8 cellular contexts compared by ENCODE assay signal in the genomic region with DNA sequence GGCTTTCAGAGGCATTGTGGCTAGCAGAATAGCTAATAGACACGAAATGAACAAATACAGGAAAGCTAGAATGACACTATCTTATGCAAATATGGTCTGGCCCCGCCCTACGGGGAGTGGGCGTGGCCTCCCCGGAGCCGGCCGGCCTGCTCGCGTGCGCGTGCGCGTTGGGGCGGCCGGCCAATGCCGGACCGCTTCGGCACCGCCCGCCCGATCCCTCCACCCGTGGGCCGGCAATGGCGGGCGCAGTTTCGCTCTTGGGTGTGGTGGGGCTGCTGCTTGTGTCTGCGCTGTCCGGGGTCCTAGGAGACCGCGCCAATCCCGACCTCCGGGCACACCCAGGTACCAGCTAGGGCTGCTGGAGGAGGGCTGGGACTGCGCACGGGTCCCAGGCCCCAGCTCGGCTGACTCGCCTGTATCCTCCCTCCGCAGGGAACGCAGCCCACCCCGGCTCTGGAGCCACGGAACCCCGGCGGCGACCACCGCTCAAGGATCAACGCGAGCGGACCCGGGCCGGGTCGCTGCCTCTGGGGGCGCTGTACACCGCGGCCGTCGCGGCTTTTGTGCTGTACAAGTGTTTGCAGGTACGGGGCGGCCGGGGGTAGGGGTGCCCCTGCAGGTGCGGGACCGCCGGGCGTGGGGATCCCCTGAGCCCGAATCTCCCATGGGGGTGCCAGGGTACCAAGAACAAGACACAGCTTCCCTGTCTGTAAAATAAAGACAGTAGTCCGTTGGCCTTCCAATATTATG.
DNase-seq lines count a peak whose midpoint lies in the region; ATAC-seq and TF ChIP-seq lines count a peak whose summit lies in the region.

A gene with protein sequence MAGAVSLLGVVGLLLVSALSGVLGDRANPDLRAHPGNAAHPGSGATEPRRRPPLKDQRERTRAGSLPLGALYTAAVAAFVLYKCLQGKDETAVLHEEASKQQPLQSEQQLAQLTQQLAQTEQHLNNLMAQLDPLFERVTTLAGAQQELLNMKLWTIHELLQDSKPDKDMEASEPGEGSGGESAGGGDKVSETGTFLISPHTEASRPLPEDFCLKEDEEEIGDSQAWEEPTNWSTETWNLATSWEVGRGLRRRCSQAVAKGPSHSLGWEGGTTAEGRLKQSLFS (plus strand): TSS at position 149 of the 750 bp plus-strand sequence. CDS start 88 bp downstream, at position 237.

- CTCF ChIA-PET in AG04449 (lab: Yijun Ruan, JAX): interaction anchor here (0.5 to 11.9 kb wide), 29 partner anchors 8 to 156 kb away, joined by 3 to 148 read pairs (median 3); a partner anchor contains a TSS

- POLR2A ChIA-PET in AG04449 (lab: Yijun Ruan, JAX): interaction anchor here (0.6 to 3.5 kb wide), 11 partner anchors 12 to 169 kb away, joined by 3 to 39 read pairs (median 6); a partner anchor contains a TSS

- peak; percentile 78 for TF ChIP-seq CTCF in AG04449 (IDR thresholded peaks at IDR 0.05; ENCODE audit: insufficient read depth, low read length, missing control alignments)
- peak; percentile 51 for TF ChIP-seq CTCF in cardiac fibroblast (IDR thresholded peaks at IDR 0.05; ENCODE audit: low read depth, low read length)

- H3K4me3 ChIP-seq in AG04449 (ENCODE audit: low read depth, low read length) (peak within 1 kb of the TSS; percentile 97), cardiac fibroblast (replicated peaks in 1 of 2; ENCODE audit: low read depth in 2 of 2, low read length in 2 of 2) (peak within 1 kb of the TSS; percentile 92 to 97)

- peak; percentile 63 for ATAC-seq in GM18868 (IDR thresholded peaks at IDR 0.05; ENCODE audit: unreplicated experiment)
- peak; percentile 46 for ATAC-seq in HG03108 (IDR thresholded peaks at IDR 0.05; ENCODE audit: unreplicated experiment)

- DNase-seq in AG04449 (ENCODE audit: low read depth, low spot score) (no peak), NCI-H2227 treated with DMSO at 0.1 percent for 48 hours (lab: John Stamatoyannopoulos, UW) (peak; percentile 90), cardiac fibroblast (ENCODE audit: low read depth in 2 of 2) (peak; percentile 87 to 90), iris pigment epithelial cell (ENCODE audit: low read depth) (peak; percentile 70)
- DNase-seq in activated CD4-positive, CD25-positive, alpha-beta regulatory T cell (lab: John Stamatoyannopoulos, UW): peak; percentile 62 to 73 (median 68)
- peak; percentile 56 to 77 (median 68) for DNase-seq in stimulated activated CD4-positive, alpha-beta T cell treated with anti-CD3 and anti-CD28 coated beads, Interleukin-12 subunit alpha, Interleukin-12 subunit beta, amount 100 ng/mL, for 48 hours (ENCODE audit: low read depth in 2 of 3, low spot score in 1 of 3)
